Comparison of ENCODE assay signal across 20 cellular contexts in genomic region chr3:11375333-11376076, GRCh38.
DNase-seq lines count a peak whose midpoint lies in the region; ATAC-seq and TF ChIP-seq lines count a peak whose summit lies in the region.
"Had no signal": no experiment of that assay in that cellular context is flagged by ENCODE, and none has a peak within 500 bp of the region (broad histone marks: within the 10 kb centered on the region; RNA-seq: fewer than 3 reads in every experiment).

No MANE protein-coding gene starts in this region.

- no peak overlapping the region for H2BK15ac ChIP-seq in mesenchymal stem cell (ENCODE audit: low read depth, poor library complexity, severe bottlenecking)

- in situ Hi-C loops in GM23248 (cut with MboI), result no loop called here

- CTCF ChIA-PET in SK-N-SH (lab: Yijun Ruan, JAX), result interaction anchor here (0.9 to 1.0 kb wide), 2 partner anchors 276 to 429 kb away, joined by 3 to 5 read pairs; no protein-coding TSS in a partner anchor
- CTCF ChIA-PET in activated CD8-positive, alpha-beta T cell treated with anti-CD3 and anti-CD28 coated beads for 36 hours (lab: Charles Lee), result no interaction called here

- peak; percentile 32 for DNase-seq in GM23248
- no peak for DNase-seq in Karpas-422
- DNase-seq in epithelial cell of prostate (ENCODE audit: low read depth, low spot score), result no peak
- DNase-seq in mesenchymal stem cell, result no peak
- DNase-seq in uterus, result no peak
- no peak for DNase-seq in SK-N-SH
- no peak for DNase-seq in activated CD8-positive, alpha-beta T cell treated with anti-CD3 and anti-CD28 coated beads for 36 hours
- no peak for DNase-seq in stimulated activated CD4-positive, alpha-beta T cell treated with anti-CD3 and anti-CD28 coated beads, Interleukin-2, amount 100 ng/mL, for 24 hours
- DNase-seq: CD4-positive, alpha-beta memory T cell; DMS153; GF-D8; NCI-H1417; NCI-H187; NCI-H2107; NCI-H510A treated with DMSO at 0.1 percent for 48 hours; NCI-H82; PC-9 had no signal

- no peaks in the 10 kb centered on the region for H3K4me1 Mint-ChIP-seq in activated CD8-positive, alpha-beta T cell treated with anti-CD3 and anti-CD28 coated beads for 36 hours (ENCODE audit: low read depth)
- H3K4me1 Mint-ChIP-seq: CD4-positive, alpha-beta memory T cell had no signal

- no peak for ATAC-seq in activated CD8-positive, alpha-beta T cell treated with anti-CD3 and anti-CD28 coated beads for 36 hours
- ATAC-seq: A549, K562 had no signal

- H4K91ac ChIP-seq in mesenchymal stem cell (ENCODE audit: low read length), result no peak overlapping the region

- WGBS in GM23248 (ENCODE audit: low coverage in 1 of 2, low lambda C conversion rate in 2 of 2, missing lambda C conversion rate in 2 of 2), 2 experiments, result 70 to 78% methylated on average over 11 of the region's 11 CpGs
- WGBS in mesenchymal stem cell, result 100% methylated on average over 7 of the region's 11 CpGs
- WGBS in SK-N-SH (ENCODE audit: low lambda C conversion rate), result 94% methylated on average over 11 of the region's 11 CpGs

- no peak overlapping the region for H3K4me2 ChIP-seq in GM23248 (ENCODE audit: unreplicated experiment)
- no peak overlapping the region for H3K4me2 ChIP-seq in Karpas-422 (ENCODE audit: low read depth, low read length, poor library complexity, severe bottlenecking)
- H3K4me2 ChIP-seq in mesenchymal stem cell (ENCODE audit: low read length, poor library complexity, severe bottlenecking), result no peak overlapping the region
- H3K4me2 ChIP-seq in SK-N-SH, result no peak overlapping the region
- H3K4me2 ChIP-seq: A549, BLaER1, PC-9 had no signal

- H3K36me3 ChIP-seq in GM23248 (ENCODE audit: low read depth), result peaks cover 6% of the 10 kb centered on the region
- no peaks in the 10 kb centered on the region for H3K36me3 ChIP-seq in Karpas-422 (ENCODE audit: insufficient read depth, low read length)
- peaks cover 4 to 20% of the 10 kb centered on the region in 2 experiments for H3K36me3 ChIP-seq in mesenchymal stem cell (ENCODE audit: control insufficient read depth in 1 of 2, insufficient read depth in 2 of 2, low read depth in 1 of 2, low read length in 2 of 2)
- peaks cover 0 to 3% of the 10 kb centered on the region in 2 donors for H3K36me3 ChIP-seq in uterus
- H3K36me3 ChIP-seq in SK-N-SH (replicated peaks in 1 of 2; ENCODE audit: control insufficient read depth in 1 of 2, insufficient read depth in 2 of 2, low read length in 1 of 2), result peaks cover 9 to 16% of the 10 kb centered on the region in 2 experiments

- H3K4me3 Mint-ChIP-seq in activated CD8-positive, alpha-beta T cell treated with anti-CD3 and anti-CD28 coated beads for 36 hours, result no peak overlapping the region
- H3K4me3 Mint-ChIP-seq: CD4-positive, alpha-beta memory T cell had no signal

- TF ChIP-seq CTCF in uterus (IDR thresholded peaks at IDR 0.05), result no peak
- TF ChIP-seq CTCF in SK-N-SH (IDR thresholded peaks at IDR 0.05), result no peak
- no peak for TF ChIP-seq CTCF in activated CD8-positive, alpha-beta T cell treated with anti-CD3 and anti-CD28 coated beads for 36 hours (IDR thresholded peaks at IDR 0.05)

- TF ChIP-seq POLR2A in uterus (IDR thresholded peaks at IDR 0.05), result no peak

- H3K27ac Mint-ChIP-seq in activated CD8-positive, alpha-beta T cell treated with anti-CD3 and anti-CD28 coated beads for 36 hours, result no peak overlapping the region
- H3K27ac Mint-ChIP-seq: CD4-positive, alpha-beta memory T cell had no signal

- H3K9me3 Mint-ChIP-seq in activated CD8-positive, alpha-beta T cell treated with anti-CD3 and anti-CD28 coated beads for 36 hours, result no peaks in the 10 kb centered on the region
- H3K9me3 Mint-ChIP-seq: CD4-positive, alpha-beta memory T cell had no signal

- H3K79me1 ChIP-seq in mesenchymal stem cell (replicated peaks; ENCODE audit: low read length, poor library complexity, severe bottlenecking), result peaks cover 4% of the 10 kb centered on the region

- H3K27ac ChIP-seq in GM23248, result no peak overlapping the region
- peak overlapping the region; percentile 30 for H3K27ac ChIP-seq in Karpas-422 (ENCODE audit: low read length)
- H3K27ac ChIP-seq in epithelial cell of prostate, result peak overlapping the region; percentile 41
- H3K27ac ChIP-seq in mesenchymal stem cell (ENCODE audit: low read length, poor library complexity, severe bottlenecking), result no peak overlapping the region
- no peak overlapping the region for H3K27ac ChIP-seq in uterus
- H3K27ac ChIP-seq in SK-N-SH (ENCODE audit: low read depth in 2 of 2, low read length in 1 of 2), result no peak overlapping the region
- H3K27ac ChIP-seq: A549, BLaER1 had no signal

- intact Hi-C loops in uterus (cut with DNase I; ENCODE audit: low total_unique reads), result loop anchor here (5.0 to 10.0 kb wide), 2 partner anchors 277 to 429 kb away; no protein-coding TSS in a partner anchor
- intact Hi-C loops in activated CD8-positive, alpha-beta T cell treated with anti-CD3 and anti-CD28 coated beads for 36 hours (cut with micrococcal nuclease), result loop anchor here (5.0 kb wide), 1 partner anchor 277 kb away; no protein-coding TSS in a partner anchor

- H3K4me3 ChIP-seq in GM23248, result no peak overlapping the region
- no peak overlapping the region for H3K4me3 ChIP-seq in Karpas-422 (ENCODE audit: low read length)
- no peak overlapping the region for H3K4me3 ChIP-seq in mesenchymal stem cell (ENCODE audit: insufficient read depth in 1 of 2, low read depth in 1 of 2, low read length in 2 of 2)
- no peak overlapping the region for H3K4me3 ChIP-seq in uterus
- H3K4me3 ChIP-seq in SK-N-SH (ENCODE audit: low read depth in 2 of 2, low read length in 1 of 2), result no peak overlapping the region
- H3K4me3 ChIP-seq: A549, BLaER1, K562, PC-9 had no signal

- H2BK120ac ChIP-seq in mesenchymal stem cell (ENCODE audit: low read depth, low read length), result no peak overlapping the region

- H3K27me3 ChIP-seq in GM23248 (replicated peaks; ENCODE audit: insufficient read depth), result no peaks in the 10 kb centered on the region
- H3K27me3 ChIP-seq in Karpas-422 (ENCODE audit: low read length), result no peaks in the 10 kb centered on the region
- H3K27me3 ChIP-seq in mesenchymal stem cell (ENCODE audit: control insufficient read depth in 1 of 2, insufficient read depth in 1 of 2, low read length in 2 of 2), result no peaks in the 10 kb centered on the region
- H3K27me3 ChIP-seq in uterus, result no peaks in the 10 kb centered on the region
- no peaks in the 10 kb centered on the region for H3K27me3 ChIP-seq in SK-N-SH (ENCODE audit: insufficient read depth)
- H3K27me3 ChIP-seq: BLaER1 had no signal

- H2AK5ac ChIP-seq in mesenchymal stem cell (ENCODE audit: low read length, severe bottlenecking), result no peak overlapping the region

- no peak overlapping the region for H4K8ac ChIP-seq in mesenchymal stem cell (ENCODE audit: low read length)

- H4K20me1 ChIP-seq in GM23248 (ENCODE audit: insufficient read depth) (no peaks in the 10 kb centered on the region), Karpas-422 (ENCODE audit: insufficient read depth, low read depth, low read length) (no peaks in the 10 kb centered on the region), SK-N-SH (ENCODE audit: insufficient read depth) (no peaks in the 10 kb centered on the region)
- H4K20me1 ChIP-seq: BLaER1 had no signal

- H2BK5ac ChIP-seq in mesenchymal stem cell (ENCODE audit: low read depth, low read length, poor library complexity, severe bottlenecking), result no peak overlapping the region

- TF ChIP-seq RAD21 in SK-N-SH (IDR thresholded peaks at IDR 0.05; ENCODE audit: low read length), result no peak

- H2AFZ ChIP-seq in GM23248 (no peak overlapping the region), Karpas-422 (ENCODE audit: low read length) (no peak overlapping the region), mesenchymal stem cell (ENCODE audit: low read depth, low read length) (no peak overlapping the region), SK-N-SH (ENCODE audit: low read depth) (no peak overlapping the region)
- H2AFZ ChIP-seq: PC-9 had no signal

- H3K79me2 ChIP-seq in GM23248 (ENCODE audit: insufficient read depth) (no peaks in the 10 kb centered on the region), Karpas-422 (ENCODE audit: low read length) (no peaks in the 10 kb centered on the region), SK-N-SH (ENCODE audit: insufficient read depth) (no peaks in the 10 kb centered on the region)

- POLR2A ChIA-PET in SK-N-SH (lab: Yijun Ruan, JAX), result no interaction called here
- POLR2A ChIA-PET in activated CD8-positive, alpha-beta T cell treated with anti-CD3 and anti-CD28 coated beads for 36 hours (lab: Charles Lee), result no interaction called here

- no peak overlapping the region for H3K18ac ChIP-seq in mesenchymal stem cell (ENCODE audit: low read depth in 1 of 2, low read length in 2 of 2)

- H3K4me1 ChIP-seq in GM23248 (ENCODE audit: insufficient read depth), result no peaks in the 10 kb centered on the region
- peaks cover 37% of the 10 kb centered on the region for H3K4me1 ChIP-seq in Karpas-422 (ENCODE audit: low read length)
- peaks cover 1% of the 10 kb centered on the region for H3K4me1 ChIP-seq in mesenchymal stem cell (ENCODE audit: control insufficient read depth, insufficient read depth, low read depth, low read length)
- H3K4me1 ChIP-seq in uterus, result no peaks in the 10 kb centered on the region
- peaks cover 3 to 5% of the 10 kb centered on the region in 2 experiments; a peak in 2 of 4 replicates for H3K4me1 ChIP-seq in SK-N-SH (ENCODE audit: control insufficient read depth in 1 of 2, insufficient read depth in 2 of 2, low read depth in 1 of 2, low read length in 1 of 2)
- H3K4me1 ChIP-seq: A549, BLaER1 had no signal

- no peak overlapping the region for H3K4ac ChIP-seq in mesenchymal stem cell (ENCODE audit: low read depth in 1 of 2, low read length in 2 of 2)

- H3K23ac ChIP-seq in mesenchymal stem cell (ENCODE audit: low read length in 2 of 2), result no peak overlapping the region

- H2BK12ac ChIP-seq in mesenchymal stem cell (ENCODE audit: low read length in 2 of 2), result no peak overlapping the region

- no peaks in the 10 kb centered on the region for H3K9me3 ChIP-seq in GM23248 (ENCODE audit: low read depth)
- H3K9me3 ChIP-seq in Karpas-422 (ENCODE audit: low read length), result no peaks in the 10 kb centered on the region
- H3K9me3 ChIP-seq in mesenchymal stem cell (ENCODE audit: control insufficient read depth, low read length), result no peaks in the 10 kb centered on the region
- H3K9me3 ChIP-seq in uterus, result no peaks in the 10 kb centered on the region
- no peaks in the 10 kb centered on the region for H3K9me3 ChIP-seq in SK-N-SH
- H3K9me3 ChIP-seq: A549, BLaER1 had no signal

- H3F3A ChIP-seq in GM23248 (ENCODE audit: insufficient read depth) (peaks cover 12% of the 10 kb centered on the region; the same call in 1 of the 2 replicates), SK-N-SH (replicated peaks; ENCODE audit: insufficient read depth) (peaks cover 10% of the 10 kb centered on the region)

- H3K9ac ChIP-seq in GM23248, result no peak overlapping the region
- no peak overlapping the region for H3K9ac ChIP-seq in Karpas-422 (ENCODE audit: low read length)
- peak overlapping the region; percentile 17 for H3K9ac ChIP-seq in mesenchymal stem cell (ENCODE audit: low read length)
- H3K9ac ChIP-seq in SK-N-SH, result no peak overlapping the region
- H3K9ac ChIP-seq: BLaER1 had no signal

- no peaks in the 10 kb centered on the region for H3K27me3 Mint-ChIP-seq in activated CD8-positive, alpha-beta T cell treated with anti-CD3 and anti-CD28 coated beads for 36 hours
- H3K27me3 Mint-ChIP-seq: CD4-positive, alpha-beta memory T cell had no signal

- no peak for TF ChIP-seq EP300 in SK-N-SH (IDR thresholded peaks at IDR 0.05; ENCODE audit: borderline replicate concordance in 1 of 2, low read depth in 1 of 2, low read length in 1 of 2)

- no peaks in the 10 kb centered on the region for H3K9me2 ChIP-seq in GM23248 (ENCODE audit: insufficient read depth)
- H3K9me2 ChIP-seq in Karpas-422 (replicated peaks; ENCODE audit: insufficient read depth, low read length), result no peaks in the 10 kb centered on the region
- no peaks in the 10 kb centered on the region for H3K9me2 ChIP-seq in SK-N-SH

- H3K14ac ChIP-seq in mesenchymal stem cell (ENCODE audit: low read length in 2 of 2), result no peak overlapping the region

- peaks cover 9% of the 10 kb centered on the region for H3K36me3 Mint-ChIP-seq in activated CD8-positive, alpha-beta T cell treated with anti-CD3 and anti-CD28 coated beads for 36 hours (ENCODE audit: low read depth)

Comparison
In these comparisons a context has a peak if more than half of its experiments do, and no peak if none do; other contexts are left out.
1. H3K27ac ChIP-seq: peak in Karpas-422 (single experiment) and epithelial cell of prostate (single experiment); none in GM23248 (single experiment), mesenchymal stem cell (single experiment), uterus (0 of 2) and SK-N-SH (0 of 2).